In the genomic region with DNA sequence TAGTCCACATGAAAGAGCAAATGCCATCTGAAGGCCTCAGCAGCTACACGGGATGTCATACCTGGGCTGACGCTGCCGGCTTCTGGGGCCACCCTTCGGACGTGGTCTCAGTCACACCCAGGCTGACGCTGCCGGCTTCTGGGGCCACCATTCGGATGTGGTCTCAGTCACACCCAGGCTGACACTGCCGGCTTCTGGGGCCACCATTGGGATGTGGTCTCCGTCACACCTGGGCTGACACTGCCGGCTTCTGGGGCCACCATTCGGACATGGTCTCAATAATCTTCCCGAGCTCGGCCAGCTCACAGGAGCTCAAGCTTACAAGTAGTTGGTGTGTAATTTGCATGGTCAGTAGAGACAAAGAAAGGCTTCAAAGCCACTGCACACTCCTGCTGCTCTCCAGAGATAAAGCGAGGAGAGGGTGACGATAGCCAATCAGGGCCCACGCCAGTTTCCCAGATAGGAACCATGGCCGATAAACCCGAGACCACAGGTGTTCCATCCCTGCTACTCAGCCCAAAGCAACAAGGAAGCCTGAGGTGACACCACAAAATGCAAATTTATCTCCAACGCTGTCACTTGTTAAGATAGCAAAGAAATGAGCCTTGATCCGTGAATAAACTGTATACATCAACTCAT, we compare ENCODE assay signal across 27 cellular contexts.
"Had no signal": no experiment of that assay in that cellular context is flagged by ENCODE, and none has a peak within 500 bp of the region (broad histone marks: within the 10 kb centered on the region; RNA-seq: fewer than 3 reads in every experiment).

No MANE protein-coding gene starts in this region.

- H3K4me1 Mint-ChIP-seq: activated CD4-positive, alpha-beta memory T cell treated with anti-CD3 and anti-CD28 coated beads, Interleukin-2, amount 10 ng/mL, durations not matched to agents 7 days and 5 days; activated CD4-positive, alpha-beta T cell treated with anti-CD3 and anti-CD28 coated beads, Interleukin-2, amount 10 ng/mL, durations not matched to agents 7 days and 5 days; immature natural killer cell; stimulated activated effector memory CD8-positive, alpha-beta T cell treated with anti-CD3 and anti-CD28 coated beads, Interleukin-12 subunit alpha, Interleukin-12 subunit beta, amount 100 ng/mL, for 72 hours; T-helper 17 cell had no signal

- H3K4me1 ChIP-seq: stomach, tibial artery had no signal

- H3K9me3 Mint-ChIP-seq: activated T-cell treated with anti-CD3 and anti-CD28 coated beads, Interleukin-2, amount 50 U/mL, for 24 hours; immature natural killer cell; stimulated activated effector memory CD8-positive, alpha-beta T cell treated with anti-CD3 and anti-CD28 coated beads, Interleukin-12 subunit alpha, Interleukin-12 subunit beta, amount 100 ng/mL, for 72 hours had no signal

- H3K27me3 ChIP-seq: stomach, tibial artery had no signal

- H3K9me3 ChIP-seq: stomach had no signal

- H3K36me3 ChIP-seq: stomach, tibial artery had no signal

- H3K4me3 Mint-ChIP-seq: activated CD4-positive, alpha-beta memory T cell treated with anti-CD3 and anti-CD28 coated beads, Interleukin-2, amount 10 ng/mL, durations not matched to agents 7 days and 5 days; activated CD4-positive, alpha-beta T cell treated with anti-CD3 and anti-CD28 coated beads, Interleukin-2, amount 10 ng/mL, durations not matched to agents 7 days and 5 days; activated naive CD8-positive, alpha-beta T cell; activated T-cell treated with anti-CD3 and anti-CD28 coated beads, Interleukin-2, amount 50 U/mL, for 24 hours; immature natural killer cell; nephron; stimulated activated effector memory CD8-positive, alpha-beta T cell treated with anti-CD3 and anti-CD28 coated beads, Interleukin-12 subunit alpha, Interleukin-12 subunit beta, amount 100 ng/mL, for 72 hours; T-helper 17 cell had no signal

- H3K36me3 Mint-ChIP-seq: activated naive CD8-positive, alpha-beta T cell; immature natural killer cell; stimulated activated effector memory CD8-positive, alpha-beta T cell treated with anti-CD3 and anti-CD28 coated beads, Interleukin-12 subunit alpha, Interleukin-12 subunit beta, amount 100 ng/mL, for 72 hours had no signal

- H3K27ac ChIP-seq: skin epidermis, stomach, tibial artery had no signal

- DNase-seq: activated CD4-positive, alpha-beta memory T cell treated with anti-CD3 and anti-CD28 coated beads, Interleukin-2, amount 10 ng/mL, durations not matched to agents 7 days and 5 days; activated CD4-positive, alpha-beta T cell treated with anti-CD3 and anti-CD28 coated beads, Interleukin-2, amount 10 ng/mL, durations not matched to agents 7 days and 5 days; activated CD4-positive, CD25-positive, alpha-beta regulatory T cell treated with anti-CD3 and anti-CD28 coated beads, Interleukin-2, amount 50 U/mL, for 72 hours; activated CD8-positive, alpha-beta memory T cell treated with anti-CD3 and anti-CD28 coated beads, Interleukin-2, amount 50 U/mL, for 48 hours; activated T-cell treated with anti-CD3 and anti-CD28 coated beads, Interleukin-2, amount 50 U/mL, for 24 hours; anterior cingulate cortex; cerebellar nuclear complex; cortex of kidney; foreskin fibroblast; hippocampal formation; immature natural killer cell; kidney; left colon; stimulated activated CD4-positive, alpha-beta T cell treated with anti-CD3 and anti-CD28 coated beads, Interleukin-12 subunit alpha, Interleukin-12 subunit beta, amount 100 ng/mL, for 4 hours; stimulated activated CD4-positive, alpha-beta T cell treated with anti-CD3 and anti-CD28 coated beads, Interleukin-4, amount 100 ng/mL, for 1 hour; stomach; SW 1271; T-helper 17 cell; T1000 had no signal

- ATAC-seq: esophagus mucosa; left colon; sciatic nerve; stimulated activated effector memory CD8-positive, alpha-beta T cell treated with anti-CD3 and anti-CD28 coated beads, Interleukin-12 subunit alpha, Interleukin-12 subunit beta, amount 100 ng/mL, for 72 hours; T-helper 17 cell had no signal

- H3K27me3 Mint-ChIP-seq: activated CD4-positive, alpha-beta memory T cell treated with anti-CD3 and anti-CD28 coated beads, Interleukin-2, amount 10 ng/mL, durations not matched to agents 7 days and 5 days; activated CD4-positive, alpha-beta T cell treated with anti-CD3 and anti-CD28 coated beads, Interleukin-2, amount 10 ng/mL, durations not matched to agents 7 days and 5 days; activated naive CD8-positive, alpha-beta T cell; progenitor cell of endocrine pancreas had no signal

- H3K27ac Mint-ChIP-seq: activated CD4-positive, alpha-beta memory T cell treated with anti-CD3 and anti-CD28 coated beads, Interleukin-2, amount 10 ng/mL, durations not matched to agents 7 days and 5 days; activated CD4-positive, alpha-beta T cell treated with anti-CD3 and anti-CD28 coated beads, Interleukin-2, amount 10 ng/mL, durations not matched to agents 7 days and 5 days; activated naive CD8-positive, alpha-beta T cell; activated T-cell treated with anti-CD3 and anti-CD28 coated beads, Interleukin-2, amount 50 U/mL, for 24 hours; immature natural killer cell; nephron; progenitor cell of endocrine pancreas; stimulated activated effector memory CD8-positive, alpha-beta T cell treated with anti-CD3 and anti-CD28 coated beads, Interleukin-12 subunit alpha, Interleukin-12 subunit beta, amount 100 ng/mL, for 72 hours; T-helper 17 cell had no signal

- H3K4me3 ChIP-seq: skin epidermis, stomach, tibial artery had no signal
